3 cellular contexts compared by ENCODE assay signal in the genomic region with DNA sequence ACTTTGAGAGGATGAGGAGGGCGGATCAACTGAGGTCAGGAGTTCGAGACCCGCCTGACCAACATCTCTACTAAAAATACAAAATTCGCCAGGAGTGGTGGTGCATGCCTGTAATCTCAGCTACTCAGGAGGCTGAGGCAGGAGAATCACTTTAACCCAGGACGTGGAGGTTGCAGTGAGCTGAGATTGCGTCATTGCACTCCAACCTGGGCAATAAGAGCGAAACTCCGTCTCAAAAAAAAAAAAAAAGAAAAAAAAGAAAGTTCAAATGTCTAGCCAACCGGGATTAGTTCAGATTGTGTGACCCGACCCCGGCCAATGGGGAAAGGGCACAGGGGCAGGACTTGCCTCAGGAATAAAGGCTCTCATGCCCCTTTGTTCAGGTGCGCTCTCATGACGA.
TF ChIP-seq lines count a peak whose summit lies in the region.
"Not testable (repeated sequence)": the region's sequence is repeated elsewhere in the genome, so short reads cannot be mapped to it uniquely, and the experiment has no call there.

No MANE protein-coding gene starts in this region.

TF ChIP-seq in Ishikawa, 13 proteins besides CTCF, POLR2A, EP300 and RAD21:
- TF ChIP-seq CEBPB (IDR thresholded peaks at IDR 0.05): peak; percentile 80; the same call in 1 of the 2 replicates

TF ChIP-seq in K562, 482 proteins besides CTCF, POLR2A, EP300 and RAD21:
- TF ChIP-seq, protein P1, sequence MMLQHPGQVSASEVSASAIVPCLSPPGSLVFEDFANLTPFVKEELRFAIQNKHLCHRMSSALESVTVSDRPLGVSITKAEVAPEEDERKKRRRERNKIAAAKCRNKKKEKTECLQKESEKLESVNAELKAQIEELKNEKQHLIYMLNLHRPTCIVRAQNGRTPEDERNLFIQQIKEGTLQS (IDR thresholded peaks at IDR 0.05): peak; percentile 24; the same call in 1 of the 2 replicates
- TF ChIP-seq, protein P1 (CRISPR knock-in tag; conservative IDR thresholded peaks at IDR 0.05): not testable (repeated sequence)
- TF ChIP-seq CEBPG (CRISPR knock-in tag; IDR thresholded peaks at IDR 0.05): not testable (repeated sequence)
- TF ChIP-seq CEBPG (tag; conservative IDR thresholded peaks at IDR 0.05 in 1 of 2, IDR thresholded peaks at IDR 0.05 in 1 of 2): peak in 1 of 2 experiments; percentile 50; a peak in 1 of 4 replicates

TF ChIP-seq in HepG2, 621 proteins besides CTCF, POLR2A, EP300 and RAD21:
- TF ChIP-seq CEBPB (IDR thresholded peaks at IDR 0.05; ENCODE audit: borderline replicate concordance, low read depth, low read length) (peak; percentile 23; the same call in 1 of the 2 replicates), ATF7 (IDR thresholded peaks at IDR 0.05) (peak; percentile 70)
- not testable (repeated sequence) for TF ChIP-seq ATF7 (CRISPR knock-in tag; IDR thresholded peaks at IDR 0.05)
TF ChIP-seq in HepG2: peak in this region for 2; not testable (repeated sequence) for 619.
